In genomic region chr6:44257753-44258324, GRCh38 we compare ENCODE assay signal across 8 cellular contexts. TPM values are rescaled to one million over a fixed set of nuclear protein-coding genes. Genes with fewer than 3 reads are reported as not detected.
DNase-seq lines count a peak whose midpoint lies in the region; ATAC-seq and TF ChIP-seq lines count a peak whose summit lies in the region.

No MANE protein-coding gene starts in this region.

- no peaks in the 10 kb centered on the region for H3K36me3 ChIP-seq in breast epithelium

- H3K27me3 ChIP-seq in breast epithelium = no peaks in the 10 kb centered on the region

- intact Hi-C loops in breast epithelium (cut with DNase I; ENCODE audit: low total_unique reads) = no loop called here
- intact Hi-C loops in natural killer cell (cut with micrococcal nuclease) = loop anchor here (1.0 to 2.0 kb wide), 3 partner anchors 11 to 85 kb away; partner anchors contain the start of genes HSP90AB1 and SLC29A1

- peak overlapping the region; percentile 92 for H3K4me3 Mint-ChIP-seq in natural killer cell

- no peaks in the 10 kb centered on the region for H3K9me3 ChIP-seq in breast epithelium

- peaks cover 45 to 70% of the 10 kb centered on the region in 2 donors for H3K4me1 Mint-ChIP-seq in natural killer cell

- no peak for TF ChIP-seq POLR2A in breast epithelium (IDR thresholded peaks at IDR 0.05)

- ATAC-seq in GM19328 (IDR thresholded peaks at IDR 0.05; ENCODE audit: unreplicated experiment) (peak; percentile 16), HG03520 (IDR thresholded peaks at IDR 0.05; ENCODE audit: unreplicated experiment) (peak; percentile 21), natural killer cell (no peak)

- peak overlapping the region; percentile 82 to 100 (median 95) for H3K4me3 ChIP-seq in breast epithelium

- DNase-seq in breast epithelium (ENCODE audit: low spot score in 2 of 2) (no peak), natural killer cell (no peak), DMS 273 treated with DMSO at 0.1 percent for 48 hours (lab: John Stamatoyannopoulos, UW) (no peak), RKO (ENCODE audit: low spot score) (no peak)
- DNase-seq in activated CD4-positive, CD25-positive, alpha-beta regulatory T cell treated with anti-CD3 and anti-CD28 coated beads, Interleukin-2, amount 50 U/mL, for 72 hours = no peak

- H3K4me1 ChIP-seq in breast epithelium = peaks cover 7 to 15% of the 10 kb centered on the region in 2 donors

- H3K36me3 Mint-ChIP-seq in natural killer cell = no peaks in the 10 kb centered on the region

- peak; percentile 66 for TF ChIP-seq CTCF in 22Rv1 (IDR thresholded peaks at IDR 0.05)
- TF ChIP-seq CTCF in breast epithelium (IDR thresholded peaks at IDR 0.05) = peak in 1 of 3 donors; percentile 25
- TF ChIP-seq CTCF in natural killer cell (IDR thresholded peaks at IDR 0.05) = peak; percentile 33

- H3K27ac ChIP-seq in 22Rv1 (peak overlapping the region; percentile 91), breast epithelium (peak overlapping the region; percentile 93 to 98)

- H3K27me3 Mint-ChIP-seq in natural killer cell (ENCODE audit: low read depth in 2 of 2) = no peaks in the 10 kb centered on the region

- H3K9me3 Mint-ChIP-seq in natural killer cell = no peaks in the 10 kb centered on the region

- H3K27ac Mint-ChIP-seq in natural killer cell = peak overlapping the region; percentile 89 to 97

RNA-seq across cellular contexts. Expression of gene SLC35B2, which starts 0.5 kb away (rescaled TPM):
- total RNA-seq in breast epithelium = 10 to 100 TPM; 32.8 to 50.5 (median 38.1) TPM
- 10 to 100 TPM; 20.9 to 27.7 (median 26.8) TPM for total RNA-seq in natural killer cell

RNA-seq across cellular contexts. Expression of gene NFKBIE, which starts 7.5 kb away (rescaled TPM):
- 10 to 100 TPM in 2 of 3 donors, 1 to 10 TPM in 1; 4.0 to 25.9 (median 14.4) TPM for total RNA-seq in breast epithelium
- 10 to 100 TPM; 44.9 to 61.5 (median 56.4) TPM for total RNA-seq in natural killer cell

RNA-seq across cellular contexts. Expression of gene HSP90AB1, which starts 10.9 kb away (rescaled TPM):
- total RNA-seq in breast epithelium (100 to 1,000 TPM; 643 to 810 (median 662) TPM), natural killer cell (100 to 1,000 TPM; 256 to 372 (median 308) TPM)

RNA-seq across cellular contexts. Expression of gene TMEM151B, which starts 12.4 kb away (rescaled TPM):
- total RNA-seq in breast epithelium (under 1 TPM in 1 of 3 donors, not detected in 2; 0.15 TPM), natural killer cell (not detected)

RNA-seq across cellular contexts. Expression of gene SLC29A1, which starts 34.4 kb away (rescaled TPM):
- total RNA-seq in breast epithelium = 100 to 1,000 TPM; 106 to 140 (median 110) TPM
- 1 to 10 TPM; 2.2 to 5.5 (median 5.2) TPM for total RNA-seq in natural killer cell

Comparison
In these comparisons a context has a peak if more than half of its experiments do, and no peak if none do; other contexts are left out.
1. ATAC-seq: peak in GM19328 (single experiment) and HG03520 (single experiment); none in natural killer cell (0 of 3).